22 cellular contexts compared by ENCODE assay signal in genomic region chr5:74067748-74068541, GRCh38.
DNase-seq lines count a peak whose midpoint lies in the region; ATAC-seq, FAIRE-seq and TF ChIP-seq lines count a peak whose summit lies in the region.
"Had no signal": no experiment of that assay in that cellular context is flagged by ENCODE, and none has a peak within 500 bp of the region (broad histone marks: within the 10 kb centered on the region; RNA-seq: fewer than 3 reads in every experiment).

No MANE protein-coding gene starts in this region.

- DNase-seq in BJ (ENCODE audit: low read depth): peak; percentile 36
- DNase-seq in pancreas: no peak
- DNase-seq in stimulated activated CD4-positive, alpha-beta T cell treated with anti-CD3 and anti-CD28 coated beads, Interleukin-15, amount 100 ng/mL, for 24 hours: no peak
- no peak for DNase-seq in Right ventricle myocardium inferior (ENCODE audit: missing footprints)
- no peak for DNase-seq in NCI-H1105 (lab: John Stamatoyannopoulos, UW)
- DNase-seq: AML-193; dorsolateral prefrontal cortex; islet precursor cell; NCI-H1436 treated with DMSO at 0.1 percent for 48 hours; right cardiac atrium; Right ventricle myocardium superior; stimulated activated CD4-positive, alpha-beta T cell treated with anti-CD3 and anti-CD28 coated beads, Interleukin-2, amount 100 ng/mL, for 24 hours; T-helper 17 cell had no signal

- H3K9me3 ChIP-seq in HEK293 (ENCODE audit: control insufficient read depth, insufficient read depth, low read depth, low read length) (no peaks in the 10 kb centered on the region), pancreas (no peaks in the 10 kb centered on the region)
- H3K9me3 ChIP-seq: esophagus muscularis mucosa, HAP-1 had no signal

- H3K4me1 ChIP-seq in HEK293 (ENCODE audit: control insufficient read depth, insufficient read depth, low read length): peaks cover 30% of the 10 kb centered on the region
- peaks cover 0 to 2% (median 0%) of the 10 kb centered on the region in 3 donors for H3K4me1 ChIP-seq in pancreas
- H3K4me1 ChIP-seq: esophagus muscularis mucosa, HAP-1 had no signal

- POLR2A ChIA-PET in BJ (lab: Charles Lee) (no interaction called here), HEK293 (lab: Yijun Ruan, JAX) (no interaction called here)

- ATAC-seq in pancreas (no peak), HG03045 (IDR thresholded peaks at IDR 0.05; ENCODE audit: unreplicated experiment) (no peak), Right ventricle myocardium inferior (no peak)
- ATAC-seq: right cardiac atrium, T-helper 17 cell, WTC11 had no signal

- H3K4me3 ChIP-seq in BJ (ENCODE audit: low read depth, low read length) (no peak overlapping the region), HEK293 (ENCODE audit: low read depth, low read length) (no peak overlapping the region), pancreas (no peak overlapping the region)
- H3K4me3 ChIP-seq: cardiac muscle cell, dorsolateral prefrontal cortex, esophagus muscularis mucosa, HAP-1, hepatocyte had no signal

- intact Hi-C loops in pancreas (cut with DNase I): no loop called here
- intact Hi-C loops in Right ventricle myocardium inferior (cut with DNase I): no loop called here

- H3K27ac ChIP-seq in HEK293 (ENCODE audit: extremely low read depth, low read depth, low read length) (0 out of 2 replicates have a peak overlapping the region, but pooled peaks have one; percentile 5), VCaP (peak overlapping the region; percentile 63), pancreas (no peak overlapping the region)
- H3K27ac ChIP-seq: cardiac muscle cell, dorsolateral prefrontal cortex, esophagus muscularis mucosa, hepatocyte had no signal

- WGBS in pancreas, 2 donors: 80 to 85% methylated on average over 5 of the region's 5 CpGs

- TF ChIP-seq CTCF in BJ (IDR thresholded peaks at IDR 0.05; ENCODE audit: insufficient read depth, low read depth, low read length) (no peak), HEK293 (tag by site-specific recombination; IDR thresholded peaks at IDR 0.05) (no peak), VCaP (conservative IDR thresholded peaks at IDR 0.05) (no peak), pancreas (IDR thresholded peaks at IDR 0.05) (no peak)

- FAIRE-seq in pancreas (lab: Jason Lieb, UNC): peak; percentile 41
- FAIRE-seq: D721Med had no signal

- CTCF ChIA-PET in BJ (lab: Yijun Ruan, JAX) (interaction anchor here (1.0 kb wide), 1 partner anchor 10 kb away, joined by 4 read pairs; no protein-coding TSS in a partner anchor), HEK293 (lab: Yijun Ruan, JAX) (interaction anchor here (1.0 kb wide), 2 partner anchors 15 to 32 kb away, joined by 3 read pairs; no protein-coding TSS in a partner anchor)

- H3K27me3 ChIP-seq in BJ (ENCODE audit: control insufficient read depth, insufficient read depth, low read length) (no peaks in the 10 kb centered on the region), pancreas (no peaks in the 10 kb centered on the region)
- H3K27me3 ChIP-seq: cardiac muscle cell, dorsolateral prefrontal cortex, esophagus muscularis mucosa, hepatocyte had no signal

- H3K36me3 ChIP-seq in BJ (ENCODE audit: control insufficient read depth, insufficient read depth, low read length): no peaks in the 10 kb centered on the region
- H3K36me3 ChIP-seq in HEK293 (ENCODE audit: control insufficient read depth in 2 of 2, insufficient read depth in 1 of 2, low read length in 2 of 2): no peaks in the 10 kb centered on the region
- no peaks in the 10 kb centered on the region for H3K36me3 ChIP-seq in pancreas
- H3K36me3 ChIP-seq: cardiac muscle cell, esophagus muscularis mucosa, HAP-1 had no signal

TF ChIP-seq in HEK293, 187 proteins besides CTCF, POLR2A, EP300 and RAD21 (continues in another document):
- no peak for TF ChIP-seq ZNF488 (tag by site-specific recombination; IDR thresholded peaks at IDR 0.05)
- TF ChIP-seq PRDM6 (tag by site-specific recombination; IDR thresholded peaks at IDR 0.05): peak; percentile 76
- TF ChIP-seq ZNF692 (tag by site-specific recombination; IDR thresholded peaks at IDR 0.05): peak; percentile 62
- TF ChIP-seq ZNF571 (tag by site-specific recombination; IDR thresholded peaks at IDR 0.05): no peak
- TF ChIP-seq ZNF112 (tag by site-specific recombination; IDR thresholded peaks at IDR 0.05): no peak
- no peak for TF ChIP-seq ZNF585B (tag by site-specific recombination; IDR thresholded peaks at IDR 0.05)
- 0 out of 2 replicates have a peak, but pooled peaks have one; percentile 8 for TF ChIP-seq ZNF335 (tag by site-specific recombination; conservative IDR thresholded peaks at IDR 0.05)
- TF ChIP-seq REPIN1 (tag by site-specific recombination; IDR thresholded peaks at IDR 0.05; ENCODE audit: low read depth): 0 out of 2 replicates have a peak, but pooled peaks have one; percentile 47
- peak; percentile 75 for TF ChIP-seq HOXD13 (CRISPR knock-in tag; IDR thresholded peaks at IDR 0.05; ENCODE audit: borderline replicate concordance)
- peak; percentile 65; the same call in 1 of the 2 replicates for TF ChIP-seq ZFP69B (tag by site-specific recombination; IDR thresholded peaks at IDR 0.05)
- 0 out of 2 replicates have a peak, but pooled peaks have one; percentile 6 for TF ChIP-seq IKZF3 (tag by site-specific recombination; IDR thresholded peaks at IDR 0.05)
- no peak for TF ChIP-seq ZNF549 (tag by site-specific recombination; IDR thresholded peaks at IDR 0.05)
- peak; percentile 84 for TF ChIP-seq BCL6B (tag by site-specific recombination; IDR thresholded peaks at IDR 0.05)
- no peak for TF ChIP-seq ZNF837 (tag by site-specific recombination; IDR thresholded peaks at IDR 0.05)
- TF ChIP-seq OSR2 (tag by site-specific recombination; IDR thresholded peaks at IDR 0.05): no peak

Comparison
In these comparisons a context has a peak if more than half of its experiments do, and no peak if none do; other contexts are left out.
1. H3K27ac ChIP-seq: peak in HEK293 (single experiment) and VCaP (single experiment); none in pancreas (0 of 4).